2 cellular contexts compared by ENCODE assay signal in the genomic region with DNA sequence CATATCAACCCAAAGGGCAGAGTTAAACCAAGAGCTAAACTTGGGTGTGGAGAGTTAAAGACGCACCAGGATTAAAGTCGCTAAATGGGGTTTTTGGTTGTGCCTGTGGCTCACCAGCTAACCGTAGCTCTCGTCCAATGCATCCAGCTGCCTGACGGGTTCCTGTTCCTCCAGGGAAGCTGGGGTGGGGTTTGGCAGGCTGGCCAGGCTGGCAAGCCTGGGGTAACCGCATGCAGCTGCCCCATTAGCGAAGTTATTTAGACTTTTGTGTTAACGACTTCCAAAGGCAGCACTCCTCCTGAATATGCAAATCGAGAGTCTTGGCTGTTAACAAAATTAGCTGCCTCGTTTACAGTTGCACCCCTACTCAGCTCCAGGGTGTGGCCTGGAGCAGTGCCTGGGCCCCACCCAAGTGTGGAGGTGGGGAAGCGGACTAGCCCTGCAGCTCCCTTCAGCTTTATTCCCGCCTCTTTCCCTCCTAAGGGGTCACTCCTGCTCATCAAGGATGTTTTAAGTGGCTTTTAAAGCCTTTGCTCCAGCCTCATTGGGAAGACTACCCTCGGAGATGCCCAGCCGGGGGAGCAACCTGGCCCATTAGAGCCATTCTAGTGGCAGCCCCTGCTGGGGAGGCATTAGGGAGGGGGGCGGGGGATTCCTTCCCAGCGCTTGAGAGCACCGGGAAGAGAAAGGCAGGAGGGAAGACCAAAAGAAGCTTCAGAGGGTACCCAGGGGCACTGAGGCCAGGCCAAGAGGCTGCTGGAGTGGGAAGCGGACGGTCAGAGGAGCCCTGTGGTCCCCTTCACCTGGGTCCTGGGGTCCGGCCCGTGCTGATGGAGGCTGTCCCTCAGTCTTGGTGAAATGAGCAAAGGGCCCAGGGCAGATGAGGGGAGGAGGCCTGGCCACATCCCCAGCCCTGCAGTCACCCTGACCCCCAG.
TF ChIP-seq lines count a peak whose summit lies in the region.

No MANE protein-coding gene starts in this region.

TF ChIP-seq in GM23338, 12 proteins besides CTCF, POLR2A, EP300 and RAD21 (continues in another document):
- TF ChIP-seq, protein P1, sequence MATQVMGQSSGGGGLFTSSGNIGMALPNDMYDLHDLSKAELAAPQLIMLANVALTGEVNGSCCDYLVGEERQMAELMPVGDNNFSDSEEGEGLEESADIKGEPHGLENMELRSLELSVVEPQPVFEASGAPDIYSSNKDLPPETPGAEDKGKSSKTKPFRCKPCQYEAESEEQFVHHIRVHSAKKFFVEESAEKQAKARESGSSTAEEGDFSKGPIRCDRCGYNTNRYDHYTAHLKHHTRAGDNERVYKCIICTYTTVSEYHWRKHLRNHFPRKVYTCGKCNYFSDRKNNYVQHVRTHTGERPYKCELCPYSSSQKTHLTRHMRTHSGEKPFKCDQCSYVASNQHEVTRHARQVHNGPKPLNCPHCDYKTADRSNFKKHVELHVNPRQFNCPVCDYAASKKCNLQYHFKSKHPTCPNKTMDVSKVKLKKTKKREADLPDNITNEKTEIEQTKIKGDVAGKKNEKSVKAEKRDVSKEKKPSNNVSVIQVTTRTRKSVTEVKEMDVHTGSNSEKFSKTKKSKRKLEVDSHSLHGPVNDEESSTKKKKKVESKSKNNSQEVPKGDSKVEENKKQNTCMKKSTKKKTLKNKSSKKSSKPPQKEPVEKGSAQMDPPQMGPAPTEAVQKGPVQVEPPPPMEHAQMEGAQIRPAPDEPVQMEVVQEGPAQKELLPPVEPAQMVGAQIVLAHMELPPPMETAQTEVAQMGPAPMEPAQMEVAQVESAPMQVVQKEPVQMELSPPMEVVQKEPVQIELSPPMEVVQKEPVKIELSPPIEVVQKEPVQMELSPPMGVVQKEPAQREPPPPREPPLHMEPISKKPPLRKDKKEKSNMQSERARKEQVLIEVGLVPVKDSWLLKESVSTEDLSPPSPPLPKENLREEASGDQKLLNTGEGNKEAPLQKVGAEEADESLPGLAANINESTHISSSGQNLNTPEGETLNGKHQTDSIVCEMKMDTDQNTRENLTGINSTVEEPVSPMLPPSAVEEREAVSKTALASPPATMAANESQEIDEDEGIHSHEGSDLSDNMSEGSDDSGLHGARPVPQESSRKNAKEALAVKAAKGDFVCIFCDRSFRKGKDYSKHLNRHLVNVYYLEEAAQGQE (IDR thresholded peaks at IDR 0.05; ENCODE audit: unreplicated experiment): no peak
- TF ChIP-seq NANOG (IDR thresholded peaks at IDR 0.05; ENCODE audit: borderline replicate concordance) (no peak), STAT1 (IDR thresholded peaks at IDR 0.05; ENCODE audit: unreplicated experiment) (no peak), CREB1 (CRISPR knock-in tag; IDR thresholded peaks at IDR 0.05; ENCODE audit: low read depth) (no peak), EZH2phosphoT487 (IDR thresholded peaks at IDR 0.05; ENCODE audit: unreplicated experiment) (no peak), EZH2 (IDR thresholded peaks at IDR 0.05; ENCODE audit: low read depth, unreplicated experiment) (no peak), ZNF114 (CRISPR knock-in tag; IDR thresholded peaks at IDR 0.05) (no peak), JUNB (IDR thresholded peaks at IDR 0.05; ENCODE audit: unreplicated experiment) (no peak), ZNF331 (CRISPR knock-in tag; IDR thresholded peaks at IDR 0.05; ENCODE audit: low read depth) (no peak)
- TF ChIP-seq, protein P2, sequence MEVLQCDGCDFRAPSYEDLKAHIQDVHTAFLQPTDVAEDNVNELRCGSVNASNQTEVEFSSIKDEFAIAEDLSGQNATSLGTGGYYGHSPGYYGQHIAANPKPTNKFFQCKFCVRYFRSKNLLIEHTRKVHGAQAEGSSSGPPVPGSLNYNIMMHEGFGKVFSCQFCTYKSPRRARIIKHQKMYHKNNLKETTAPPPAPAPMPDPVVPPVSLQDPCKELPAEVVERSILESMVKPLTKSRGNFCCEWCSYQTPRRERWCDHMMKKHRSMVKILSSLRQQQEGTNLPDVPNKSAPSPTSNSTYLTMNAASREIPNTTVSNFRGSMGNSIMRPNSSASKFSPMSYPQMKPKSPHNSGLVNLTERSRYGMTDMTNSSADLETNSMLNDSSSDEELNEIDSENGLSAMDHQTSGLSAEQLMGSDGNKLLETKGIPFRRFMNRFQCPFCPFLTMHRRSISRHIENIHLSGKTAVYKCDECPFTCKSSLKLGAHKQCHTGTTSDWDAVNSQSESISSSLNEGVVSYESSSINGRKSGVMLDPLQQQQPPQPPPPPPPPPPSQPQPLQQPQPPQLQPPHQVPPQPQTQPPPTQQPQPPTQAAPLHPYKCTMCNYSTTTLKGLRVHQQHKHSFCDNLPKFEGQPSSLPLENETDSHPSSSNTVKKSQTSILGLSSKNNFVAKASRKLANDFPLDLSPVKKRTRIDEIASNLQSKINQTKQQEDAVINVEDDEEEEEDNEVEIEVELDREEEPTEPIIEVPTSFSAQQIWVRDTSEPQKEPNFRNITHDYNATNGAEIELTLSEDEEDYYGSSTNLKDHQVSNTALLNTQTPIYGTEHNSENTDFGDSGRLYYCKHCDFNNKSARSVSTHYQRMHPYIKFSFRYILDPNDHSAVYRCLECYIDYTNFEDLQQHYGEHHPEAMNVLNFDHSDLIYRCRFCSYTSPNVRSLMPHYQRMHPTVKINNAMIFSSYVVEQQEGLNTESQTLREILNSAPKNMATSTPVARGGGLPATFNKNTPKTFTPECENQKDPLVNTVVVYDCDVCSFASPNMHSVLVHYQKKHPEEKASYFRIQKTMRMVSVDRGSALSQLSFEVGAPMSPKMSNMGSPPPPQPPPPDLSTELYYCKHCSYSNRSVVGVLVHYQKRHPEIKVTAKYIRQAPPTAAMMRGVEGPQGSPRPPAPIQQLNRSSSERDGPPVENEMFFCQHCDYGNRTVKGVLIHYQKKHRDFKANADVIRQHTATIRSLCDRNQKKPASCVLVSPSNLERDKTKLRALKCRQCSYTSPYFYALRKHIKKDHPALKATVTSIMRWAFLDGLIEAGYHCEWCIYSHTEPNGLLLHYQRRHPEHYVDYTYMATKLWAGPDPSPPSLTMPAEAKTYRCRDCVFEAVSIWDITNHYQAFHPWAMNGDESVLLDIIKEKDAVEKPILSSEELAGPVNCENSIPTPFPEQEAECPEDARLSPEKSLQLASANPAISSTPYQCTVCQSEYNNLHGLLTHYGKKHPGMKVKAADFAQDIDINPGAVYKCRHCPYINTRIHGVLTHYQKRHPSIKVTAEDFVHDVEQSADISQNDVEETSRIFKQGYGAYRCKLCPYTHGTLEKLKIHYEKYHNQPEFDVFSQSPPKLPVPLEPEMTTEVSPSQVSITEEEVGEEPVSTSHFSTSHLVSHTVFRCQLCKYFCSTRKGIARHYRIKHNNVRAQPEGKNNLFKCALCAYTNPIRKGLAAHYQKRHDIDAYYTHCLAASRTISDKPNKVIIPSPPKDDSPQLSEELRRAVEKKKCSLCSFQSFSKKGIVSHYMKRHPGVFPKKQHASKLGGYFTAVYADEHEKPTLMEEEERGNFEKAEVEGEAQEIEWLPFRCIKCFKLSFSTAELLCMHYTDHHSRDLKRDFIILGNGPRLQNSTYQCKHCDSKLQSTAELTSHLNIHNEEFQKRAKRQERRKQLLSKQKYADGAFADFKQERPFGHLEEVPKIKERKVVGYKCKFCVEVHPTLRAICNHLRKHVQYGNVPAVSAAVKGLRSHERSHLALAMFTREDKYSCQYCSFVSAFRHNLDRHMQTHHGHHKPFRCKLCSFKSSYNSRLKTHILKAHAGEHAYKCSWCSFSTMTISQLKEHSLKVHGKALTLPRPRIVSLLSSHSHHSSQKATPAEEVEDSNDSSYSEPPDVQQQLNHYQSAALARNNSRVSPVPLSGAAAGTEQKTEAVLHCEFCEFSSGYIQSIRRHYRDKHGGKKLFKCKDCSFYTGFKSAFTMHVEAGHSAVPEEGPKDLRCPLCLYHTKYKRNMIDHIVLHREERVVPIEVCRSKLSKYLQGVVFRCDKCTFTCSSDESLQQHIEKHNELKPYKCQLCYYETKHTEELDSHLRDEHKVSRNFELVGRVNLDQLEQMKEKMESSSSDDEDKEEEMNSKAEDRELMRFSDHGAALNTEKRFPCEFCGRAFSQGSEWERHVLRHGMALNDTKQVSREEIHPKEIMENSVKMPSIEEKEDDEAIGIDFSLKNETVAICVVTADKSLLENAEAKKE (CRISPR knock-in tag; IDR thresholded peaks at IDR 0.05): no peak

TF ChIP-seq in HepG2, 621 proteins besides CTCF, POLR2A, EP300 and RAD21:
- TF ChIP-seq NFE2L1 (CRISPR knock-in tag; IDR thresholded peaks at IDR 0.05; ENCODE audit: borderline replicate concordance) (no peak), MEIS2 (CRISPR knock-in tag; IDR thresholded peaks at IDR 0.05) (no peak), ATF1 (CRISPR knock-in tag; IDR thresholded peaks at IDR 0.05) (no peak), RORA (CRISPR knock-in tag; IDR thresholded peaks at IDR 0.05) (no peak), ZNF296 (CRISPR knock-in tag; conservative IDR thresholded peaks at IDR 0.05) (no peak)
- TF ChIP-seq, protein P3, sequence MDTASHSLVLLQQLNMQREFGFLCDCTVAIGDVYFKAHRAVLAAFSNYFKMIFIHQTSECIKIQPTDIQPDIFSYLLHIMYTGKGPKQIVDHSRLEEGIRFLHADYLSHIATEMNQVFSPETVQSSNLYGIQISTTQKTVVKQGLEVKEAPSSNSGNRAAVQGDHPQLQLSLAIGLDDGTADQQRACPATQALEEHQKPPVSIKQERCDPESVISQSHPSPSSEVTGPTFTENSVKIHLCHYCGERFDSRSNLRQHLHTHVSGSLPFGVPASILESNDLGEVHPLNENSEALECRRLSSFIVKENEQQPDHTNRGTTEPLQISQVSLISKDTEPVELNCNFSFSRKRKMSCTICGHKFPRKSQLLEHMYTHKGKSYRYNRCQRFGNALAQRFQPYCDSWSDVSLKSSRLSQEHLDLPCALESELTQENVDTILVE (CRISPR knock-in tag; IDR thresholded peaks at IDR 0.05): no peak
TF ChIP-seq in HepG2: peak in this region for 0.
